In the genomic region with DNA sequence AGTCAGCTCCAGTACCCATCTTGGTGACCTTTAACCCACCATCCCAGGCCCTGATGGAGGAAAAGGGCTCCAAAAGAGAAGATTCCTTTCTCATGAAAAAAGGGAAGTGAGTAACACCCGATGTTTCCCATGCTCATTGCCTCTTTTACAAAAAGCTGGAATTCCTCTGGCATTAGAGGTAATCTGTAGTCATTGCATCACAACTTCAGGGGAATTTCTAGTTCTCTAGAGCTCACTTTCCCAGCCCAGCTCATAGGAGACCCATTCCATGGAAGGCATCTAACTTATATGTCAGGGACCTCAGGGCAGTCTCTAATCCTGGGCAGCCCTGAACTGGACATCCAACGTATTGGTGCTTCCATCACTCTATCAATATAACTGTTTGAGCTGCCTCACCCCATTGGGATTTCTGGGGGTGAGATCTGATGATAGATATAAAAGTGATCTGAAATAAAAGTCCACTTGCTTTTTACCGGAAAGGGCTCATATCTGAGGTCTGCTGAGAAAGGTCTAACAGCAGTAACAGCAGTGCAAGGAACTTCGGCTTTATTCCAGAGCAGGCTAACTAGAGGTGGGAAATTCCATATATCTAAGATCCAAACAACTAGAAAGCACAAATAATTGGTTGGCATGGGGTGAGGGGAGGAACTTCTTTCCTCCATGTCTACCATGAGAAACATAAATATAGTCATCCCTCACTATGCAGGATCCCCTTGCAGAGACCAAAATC, we compare ENCODE assay signal across 1 cellular context.
TF ChIP-seq lines count a peak whose summit lies in the region.

No MANE protein-coding gene starts in this region.

TF ChIP-seq in HepG2, 621 proteins besides CTCF, POLR2A, EP300 and RAD21 (continued from another document):
- TF ChIP-seq, protein P1, sequence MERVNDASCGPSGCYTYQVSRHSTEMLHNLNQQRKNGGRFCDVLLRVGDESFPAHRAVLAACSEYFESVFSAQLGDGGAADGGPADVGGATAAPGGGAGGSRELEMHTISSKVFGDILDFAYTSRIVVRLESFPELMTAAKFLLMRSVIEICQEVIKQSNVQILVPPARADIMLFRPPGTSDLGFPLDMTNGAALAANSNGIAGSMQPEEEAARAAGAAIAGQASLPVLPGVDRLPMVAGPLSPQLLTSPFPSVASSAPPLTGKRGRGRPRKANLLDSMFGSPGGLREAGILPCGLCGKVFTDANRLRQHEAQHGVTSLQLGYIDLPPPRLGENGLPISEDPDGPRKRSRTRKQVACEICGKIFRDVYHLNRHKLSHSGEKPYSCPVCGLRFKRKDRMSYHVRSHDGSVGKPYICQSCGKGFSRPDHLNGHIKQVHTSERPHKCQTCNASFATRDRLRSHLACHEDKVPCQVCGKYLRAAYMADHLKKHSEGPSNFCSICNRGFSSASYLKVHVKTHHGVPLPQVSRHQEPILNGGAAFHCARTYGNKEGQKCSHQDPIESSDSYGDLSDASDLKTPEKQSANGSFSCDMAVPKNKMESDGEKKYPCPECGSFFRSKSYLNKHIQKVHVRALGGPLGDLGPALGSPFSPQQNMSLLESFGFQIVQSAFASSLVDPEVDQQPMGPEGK (CRISPR knock-in tag; IDR thresholded peaks at IDR 0.05) = no peak
- TF ChIP-seq HNRNPK (IDR thresholded peaks at IDR 0.05; ENCODE audit: low read depth, low read length, poor library complexity, severe bottlenecking) = no peak
